Comparison of ENCODE assay signal across 27 cellular contexts in genomic region chr6:84441456-84441855, GRCh38.
"Had no signal": no experiment of that assay in that cellular context is flagged by ENCODE, and none has a peak within 500 bp of the region (broad histone marks: within the 10 kb centered on the region; RNA-seq: fewer than 3 reads in every experiment).

No MANE protein-coding gene starts in this region.

- H3K4me3 Mint-ChIP-seq: activated CD4-positive, alpha-beta T cell treated with anti-CD3 and anti-CD28 coated beads, Interleukin-2, amount 10 ng/mL, durations not matched to agents 24 days and 14 days; activated naive CD4-positive, alpha-beta T cell treated with anti-CD3 and anti-CD28 coated beads for 36 hours; activated T-cell treated with anti-CD3 and anti-CD28 coated beads, Interleukin-2, amount 50 U/mL, for 4 hours; activated T-helper 1 cell treated with anti-CD3 and anti-CD28 coated beads, Interleukin-12 subunit alpha, Interleukin-12 subunit beta, Interleukin-2, Interleukin-4 antibody, amounts not matched to agents 30 ng/mL and 10 ng/mL and 1 ng/mL, durations not matched to agents 14 hours and 24 hours and 36 hours; brain had no signal

- H3K27me3 Mint-ChIP-seq: activated CD4-positive, alpha-beta T cell treated with anti-CD3 and anti-CD28 coated beads, Interleukin-2, amount 10 ng/mL, durations not matched to agents 24 days and 14 days; brain had no signal

- H3K27ac Mint-ChIP-seq: activated CD4-positive, alpha-beta T cell treated with anti-CD3 and anti-CD28 coated beads, Interleukin-2, amount 10 ng/mL, durations not matched to agents 24 days and 14 days; activated naive CD4-positive, alpha-beta T cell treated with anti-CD3 and anti-CD28 coated beads for 36 hours; activated naive CD4-positive, alpha-beta T cell treated with anti-CD3 and anti-CD28 coated beads, Interleukin-2, amount 50 U/mL, for 72 hours; activated T-helper 1 cell treated with anti-CD3 and anti-CD28 coated beads, Interleukin-12 subunit alpha, Interleukin-12 subunit beta, Interleukin-2, Interleukin-4 antibody, amounts not matched to agents 30 ng/mL and 10 ng/mL and 1 ng/mL, durations not matched to agents 14 hours and 24 hours and 36 hours; brain had no signal

- H3K4me3 ChIP-seq: adrenal gland, Peyer's patch, SK-N-MC had no signal

- DNase-seq: activated CD4-positive, alpha-beta T cell treated with anti-CD3 and anti-CD28 coated beads, Interleukin-2, amount 10 ng/mL, durations not matched to agents 24 days and 14 days; activated CD4-positive, alpha-beta T cell treated with anti-CD3 and anti-CD28 coated beads, Interleukin-2, amount 50 U/mL, for 4 hours; activated CD8-positive, alpha-beta memory T cell treated with anti-CD3 and anti-CD28 coated beads, Interleukin-2, amount 50 U/mL, for 4 hours; activated gamma-delta T cell treated with Interleukin-2 at 50 U/mL for 16 hours; activated naive CD4-positive, alpha-beta T cell treated with anti-CD3 and anti-CD28 coated beads for 36 hours; activated T-cell treated with anti-CD3 and anti-CD28 coated beads for 4 hours; activated T-cell treated with anti-CD3 and anti-CD28 coated beads, Interleukin-2, amount 50 U/mL, for 4 hours; adrenal gland; anterior cingulate cortex; central memory CD4-positive, alpha-beta T cell; NCI-H1105; NCI-H1436; NCI-H1694 treated with DMSO at 0.1 percent for 48 hours; NCI-H2029; NCI-H2107; NCI-H2171; NCI-H510A; NCI-H526; NCI-H748 treated with DMSO at 0.1 percent for 48 hours; NK-92 treated with Interleukin-12 subunit alpha and Interleukin-12 subunit beta, amount 100 ng/mL, for 24 hours; PC-3; Peyer's patch; Right ventricle myocardium superior had no signal

- H3K4me1 Mint-ChIP-seq: activated CD4-positive, alpha-beta T cell treated with anti-CD3 and anti-CD28 coated beads, Interleukin-2, amount 10 ng/mL, durations not matched to agents 24 days and 14 days; brain had no signal

- H3K36me3 Mint-ChIP-seq: activated naive CD4-positive, alpha-beta T cell treated with anti-CD3 and anti-CD28 coated beads, Interleukin-2, amount 50 U/mL, for 72 hours; brain had no signal

- H3K9me3 Mint-ChIP-seq: activated CD4-positive, alpha-beta T cell treated with anti-CD3 and anti-CD28 coated beads, Interleukin-2, amount 10 ng/mL, durations not matched to agents 24 days and 14 days; activated naive CD4-positive, alpha-beta T cell treated with anti-CD3 and anti-CD28 coated beads for 36 hours; activated T-cell treated with anti-CD3 and anti-CD28 coated beads, Interleukin-2, amount 50 U/mL, for 4 hours; activated T-helper 1 cell treated with anti-CD3 and anti-CD28 coated beads, Interleukin-12 subunit alpha, Interleukin-12 subunit beta, Interleukin-2, Interleukin-4 antibody, amounts not matched to agents 30 ng/mL and 10 ng/mL and 1 ng/mL, durations not matched to agents 14 hours and 24 hours and 36 hours; brain had no signal
